ENCODE assay signal across 17 cellular contexts in the genomic region with DNA sequence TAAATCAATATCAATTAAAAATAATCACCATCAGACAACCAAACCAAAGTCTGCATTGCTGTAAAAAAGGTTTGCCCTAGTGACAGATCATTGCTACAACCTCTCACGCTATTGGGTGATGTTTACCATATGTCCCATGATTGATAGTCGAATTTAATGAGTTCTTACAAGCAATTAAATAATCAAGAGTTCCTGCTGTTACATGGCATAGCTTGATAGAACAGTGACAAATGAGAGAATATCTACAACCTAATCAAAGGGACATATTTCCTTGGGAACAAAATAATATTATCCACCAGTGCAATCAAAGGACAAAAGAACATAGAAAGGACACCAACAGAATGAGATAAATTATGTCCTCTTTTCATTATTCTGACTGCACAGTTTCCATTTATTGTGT.
DNase-seq lines count a peak whose midpoint lies in the region; ATAC-seq, FAIRE-seq and TF ChIP-seq lines count a peak whose summit lies in the region.
"Had no signal": no experiment of that assay in that cellular context is flagged by ENCODE, and none has a peak within 500 bp of the region (broad histone marks: within the 10 kb centered on the region; RNA-seq: fewer than 3 reads in every experiment).

No MANE protein-coding gene starts in this region.

- H3K4me3 ChIP-seq in brain microvascular endothelial cell (ENCODE audit: low read depth, low read length) = no peak overlapping the region
- H3K4me3 ChIP-seq: HAP-1 had no signal

- peaks cover 10% of the 10 kb centered on the region for H3K9me3 Mint-ChIP-seq in mesothelial cell of epicardium
- peaks cover 10% of the 10 kb centered on the region for H3K9me3 Mint-ChIP-seq in activated naive CD4-positive, alpha-beta T cell treated with anti-CD3 and anti-CD28 coated beads, Interleukin-2, amount 10 ng/mL, durations not matched to agents 7 days and 5 days

- no peak overlapping the region for H3K4me3 Mint-ChIP-seq in mesothelial cell of epicardium
- no peak overlapping the region for H3K4me3 Mint-ChIP-seq in activated naive CD4-positive, alpha-beta T cell treated with anti-CD3 and anti-CD28 coated beads, Interleukin-2, amount 10 ng/mL, durations not matched to agents 7 days and 5 days
- H3K4me3 Mint-ChIP-seq: B cell; CD4-positive, alpha-beta T cell; HFFc6 had no signal

- peak overlapping the region; percentile 60 for H3K27ac Mint-ChIP-seq in mesothelial cell of epicardium
- no peak overlapping the region for H3K27ac Mint-ChIP-seq in activated naive CD4-positive, alpha-beta T cell treated with anti-CD3 and anti-CD28 coated beads, Interleukin-2, amount 10 ng/mL, durations not matched to agents 7 days and 5 days
- H3K27ac Mint-ChIP-seq: B cell; CD4-positive, alpha-beta T cell; HFFc6 had no signal

- no peaks in the 10 kb centered on the region for H3K36me3 ChIP-seq in brain microvascular endothelial cell (replicated peaks)
- H3K36me3 ChIP-seq: HAP-1 had no signal

- in situ Hi-C loops in brain microvascular endothelial cell (cut with HindIII; ENCODE audit: low pct_ligation_motif_present, low sequenced_read_pairs) = no loop called here

- H3K27me3 ChIP-seq in brain microvascular endothelial cell (replicated peaks) = no peaks in the 10 kb centered on the region

- H3K27me3 Mint-ChIP-seq in mesothelial cell of epicardium (ENCODE audit: low read depth) = no peaks in the 10 kb centered on the region
- no peaks in the 10 kb centered on the region for H3K27me3 Mint-ChIP-seq in activated naive CD4-positive, alpha-beta T cell treated with anti-CD3 and anti-CD28 coated beads, Interleukin-2, amount 10 ng/mL, durations not matched to agents 7 days and 5 days
- H3K27me3 Mint-ChIP-seq: B cell; CD4-positive, alpha-beta T cell had no signal

- H3K27ac ChIP-seq in brain microvascular endothelial cell = no peak overlapping the region

- CTCF ChIA-PET in activated naive CD4-positive, alpha-beta T cell treated with anti-CD3 and anti-CD28 coated beads, Interleukin-2, amount 10 ng/mL, durations not matched to agents 7 days and 5 days (lab: Charles Lee) = no interaction called here

- DNase-seq in H54 (ENCODE audit: insufficient read length, low spot score) (no peak), NCI-H1417 treated with DMSO at 0.1 percent for 48 hours (lab: John Stamatoyannopoulos, UW) (peak; percentile 46), SK-N-DZ (ENCODE audit: low spot score) (peak; percentile 87), mesothelial cell of epicardium (ENCODE audit: low spot score in 2 of 2, unreplicated experiment in 2 of 2) (no peak), brain microvascular endothelial cell (no peak)
- DNase-seq in activated naive CD4-positive, alpha-beta T cell treated with anti-CD3 and anti-CD28 coated beads, Interleukin-2, amount 10 ng/mL, durations not matched to agents 7 days and 5 days = no peak
- DNase-seq: C1 segment of cervical spinal cord; CD4-positive, alpha-beta T cell; DND-41; GDM1; GOT3; HFFc6 had no signal

- peak; percentile 23 for FAIRE-seq in H54 (lab: Jason Lieb, UNC)
- FAIRE-seq: GM12892, GM19239 had no signal

- TF ChIP-seq POLR2A in H54 (IDR thresholded peaks at IDR 0.05; ENCODE audit: low read depth, low read length) = no peak

- peaks cover 17% of the 10 kb centered on the region for H3K4me1 Mint-ChIP-seq in mesothelial cell of epicardium
- H3K4me1 Mint-ChIP-seq in activated naive CD4-positive, alpha-beta T cell treated with anti-CD3 and anti-CD28 coated beads, Interleukin-2, amount 10 ng/mL, durations not matched to agents 7 days and 5 days = no peaks in the 10 kb centered on the region
- H3K4me1 Mint-ChIP-seq: B cell had no signal

- peaks cover 5% of the 10 kb centered on the region for H3K36me3 Mint-ChIP-seq in mesothelial cell of epicardium
- no peaks in the 10 kb centered on the region for H3K36me3 Mint-ChIP-seq in activated naive CD4-positive, alpha-beta T cell treated with anti-CD3 and anti-CD28 coated beads, Interleukin-2, amount 10 ng/mL, durations not matched to agents 7 days and 5 days

- ATAC-seq in GM18517 (IDR thresholded peaks at IDR 0.05; ENCODE audit: unreplicated experiment) = no peak

- TF ChIP-seq CTCF in mesothelial cell of epicardium (IDR thresholded peaks at IDR 0.05; ENCODE audit: unreplicated experiment) (no peak), brain microvascular endothelial cell (IDR thresholded peaks at IDR 0.05; ENCODE audit: low read depth, low read length, missing control alignments) (no peak)

Comparison
In these comparisons a context has a peak if more than half of its experiments do, and no peak if none do; other contexts are left out.
1. DNase-seq: peak in NCI-H1417 treated with DMSO at 0.1 percent for 48 hours (single experiment) and SK-N-DZ (single experiment); none in H54 (single experiment), mesothelial cell of epicardium (0 of 2), brain microvascular endothelial cell (single experiment) and activated naive CD4-positive, alpha-beta T cell treated with anti-CD3 and anti-CD28 coated beads, Interleukin-2, amount 10 ng/mL, durations not matched to agents 7 days and 5 days (single experiment).